28 cellular contexts compared by ENCODE assay signal in the genomic region with DNA sequence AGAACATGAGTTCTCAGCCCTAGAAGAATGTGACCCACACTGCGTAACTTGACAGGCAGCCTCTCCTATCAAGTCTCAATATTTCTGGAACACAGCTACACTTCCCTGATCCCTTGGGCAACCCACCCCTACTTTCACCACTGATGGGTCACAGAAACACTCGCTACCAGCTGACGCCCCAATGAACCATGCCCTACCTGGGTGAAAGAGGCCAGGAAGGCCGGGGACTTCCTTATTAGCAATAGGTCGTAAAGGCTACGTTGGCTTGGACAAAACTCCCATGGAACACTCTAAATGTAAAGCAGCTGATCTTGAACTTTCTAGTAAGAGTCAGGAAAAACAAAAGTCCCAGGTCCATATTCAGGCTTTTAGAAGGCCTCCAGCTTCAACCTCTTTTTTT.
"Had no signal": no experiment of that assay in that cellular context is flagged by ENCODE, and none has a peak within 500 bp of the region (broad histone marks: within the 10 kb centered on the region; RNA-seq: fewer than 3 reads in every experiment).

No MANE protein-coding gene starts in this region.

- H3K27me3 ChIP-seq: brain microvascular endothelial cell, dorsolateral prefrontal cortex, esophagus muscularis mucosa, foreskin keratinocyte, gastrocnemius medialis had no signal

- DNase-seq: activated CD4-positive, alpha-beta memory T cell treated with anti-CD3 and anti-CD28 coated beads, Interleukin-2, amount 10 ng/mL, durations not matched to agents 7 days and 5 days; activated CD4-positive, alpha-beta T cell treated with anti-CD3 and anti-CD28 coated beads for 1 hour; activated CD4-positive, alpha-beta T cell treated with anti-CD3 and anti-CD28 coated beads for 4 hours; activated CD4-positive, alpha-beta T cell treated with anti-CD3 and anti-CD28 coated beads, Interleukin-2, amount 10 ng/mL, durations not matched to agents 7 days and 5 days; activated CD4-positive, alpha-beta T cell treated with anti-CD3 and anti-CD28 coated beads, Interleukin-2, amount 50 U/mL, for 4 hours; activated CD8-positive, alpha-beta memory T cell treated with anti-CD3 and anti-CD28 coated beads, Interleukin-2, amount 50 U/mL, for 48 hours; activated effector memory CD4-positive, alpha-beta T cell treated with Interleukin-2 at 50 U/mL for 16 hours; activated gamma-delta T cell treated with Interleukin-2 at 50 U/mL for 16 hours; activated naive CD4-positive, alpha-beta T cell treated with anti-CD3 and anti-CD28 coated beads, Interleukin-2, amount 50 U/mL, for 16 hours; activated naive CD4-positive, alpha-beta T cell treated with Interleukin-2 at 50 U/mL for 16 hours; activated T-cell treated with anti-CD3 and anti-CD28 coated beads for 4 hours; activated T-cell treated with anti-CD3 and anti-CD28 coated beads, Interleukin-2, amount 50 U/mL, for 24 hours; activated T-cell treated with anti-CD3 and anti-CD28 coated beads, Interleukin-2, amount 50 U/mL, for 72 hours; amniotic stem cell; anterior cingulate cortex; brain microvascular endothelial cell; dorsolateral prefrontal cortex; effector memory CD4-positive, alpha-beta T cell; endodermal cell; foreskin keratinocyte; gastrocnemius medialis; T-helper 2 cell had no signal

- H3K4me1 ChIP-seq: esophagus muscularis mucosa, foreskin keratinocyte, gastrocnemius medialis had no signal

- ATAC-seq: activated T-cell treated with anti-CD3 and anti-CD28 coated beads, Interleukin-2, amount 50 U/mL, for 72 hours; foreskin keratinocyte; gastrocnemius medialis; WTC11 had no signal

- H3K27ac ChIP-seq: brain microvascular endothelial cell, coronary artery, dorsolateral prefrontal cortex, esophagus muscularis mucosa, foreskin keratinocyte, gastrocnemius medialis, VCaP had no signal

- H3K36me3 ChIP-seq: brain microvascular endothelial cell, gastrocnemius medialis had no signal

- FAIRE-seq: astrocyte, bronchial epithelial cell had no signal

- H3K4me3 ChIP-seq: coronary artery, dorsolateral prefrontal cortex, esophagus muscularis mucosa, gastrocnemius medialis had no signal

- H3K9me3 ChIP-seq: esophagus muscularis mucosa, gastrocnemius medialis had no signal
